Comparison of ENCODE assay signal across 9 cellular contexts in genomic region chr3:134487406-134487805, GRCh38. TPM values are rescaled to one million over a fixed set of nuclear protein-coding genes. Genes with fewer than 3 reads are reported as not detected.
DNase-seq lines count a peak whose midpoint lies in the region; ATAC-seq, FAIRE-seq and TF ChIP-seq lines count a peak whose summit lies in the region.
"Had no signal": no experiment of that assay in that cellular context is flagged by ENCODE, and none has a peak within 500 bp of the region (broad histone marks: within the 10 kb centered on the region; RNA-seq: fewer than 3 reads in every experiment).

No MANE protein-coding gene starts in this region.

- ATAC-seq in GM23338 (no peak), GM21367 (IDR thresholded peaks at IDR 0.05; ENCODE audit: unreplicated experiment) (no peak), aorta (ENCODE audit: low FRiP score) (no peak), HG03342 (IDR thresholded peaks at IDR 0.05; ENCODE audit: unreplicated experiment) (no peak)
- ATAC-seq: left colon had no signal

- CTCF ChIA-PET in CD8-positive, alpha-beta memory T cell (lab: Charles Lee) = interaction anchor here (0.9 to 2.1 kb wide), 3 partner anchors 10 to 193 kb away, joined by 3 to 8 read pairs (median 4); no protein-coding TSS in a partner anchor

- peak overlapping the region; percentile 89 to 100 (median 97) for H3K4me3 Mint-ChIP-seq in CD8-positive, alpha-beta memory T cell
- H3K4me3 Mint-ChIP-seq in GM23338 = peak overlapping the region; percentile 91
- peak overlapping the region; percentile 100 for H3K4me3 Mint-ChIP-seq in T-helper 1 cell treated with Interleukin-12 subunit alpha and Interleukin-12 subunit beta and Interleukin-4 antibody, amounts not matched to agents 30 μg/mL and 1 μg/mL, for 36 hours

- H3K4me3 ChIP-seq in CD8-positive, alpha-beta memory T cell (ENCODE audit: low read length) = peak overlapping the region; percentile 99
- H3K4me3 ChIP-seq in GM23338 (peak overlapping the region; percentile 82), keratinocyte (ENCODE audit: control insufficient read depth in 2 of 3, extremely low read depth in 1 of 3, insufficient read depth in 2 of 3, low read depth in 1 of 3, low read length in 3 of 3) (peak overlapping the region; percentile 62 to 82 (median 77)), aorta (ENCODE audit: low read length in 2 of 2) (peak overlapping the region in 1 of 2 donors; percentile 72)

- no peaks in the 10 kb centered on the region for H3K9me3 Mint-ChIP-seq in CD8-positive, alpha-beta memory T cell
- H3K9me3 Mint-ChIP-seq in GM23338 = no peaks in the 10 kb centered on the region
- no peaks in the 10 kb centered on the region for H3K9me3 Mint-ChIP-seq in T-helper 1 cell treated with Interleukin-12 subunit alpha and Interleukin-12 subunit beta and Interleukin-4 antibody, amounts not matched to agents 30 μg/mL and 1 μg/mL, for 36 hours

- no peaks in the 10 kb centered on the region for H3K9me3 ChIP-seq in CD8-positive, alpha-beta memory T cell (ENCODE audit: low read length)
- H3K9me3 ChIP-seq in keratinocyte (ENCODE audit: control insufficient read depth, low read depth, low read length) = no peaks in the 10 kb centered on the region
- no peaks in the 10 kb centered on the region for H3K9me3 ChIP-seq in aorta (ENCODE audit: control insufficient read depth, low read length)

- H3K36me3 Mint-ChIP-seq in CD8-positive, alpha-beta memory T cell = peaks cover 2 to 27% (median 5%) of the 10 kb centered on the region in 3 donors
- H3K36me3 Mint-ChIP-seq in GM23338 (ENCODE audit: low read depth) = peaks cover 13% of the 10 kb centered on the region
- peaks cover 7% of the 10 kb centered on the region for H3K36me3 Mint-ChIP-seq in T-helper 1 cell treated with Interleukin-12 subunit alpha and Interleukin-12 subunit beta and Interleukin-4 antibody, amounts not matched to agents 30 μg/mL and 1 μg/mL, for 36 hours (ENCODE audit: low read depth)

- no peaks in the 10 kb centered on the region for H3K9me1 ChIP-seq in keratinocyte (ENCODE audit: control insufficient read depth, extremely low read depth, insufficient read depth, low read length)

- H3K9me2 ChIP-seq in GM23338 (ENCODE audit: insufficient read depth) = no peaks in the 10 kb centered on the region

- TF ChIP-seq CTCF in GM23338 (conservative IDR thresholded peaks at IDR 0.05; ENCODE audit: low read depth in 2 of 2) = no peak
- no peak for TF ChIP-seq CTCF in keratinocyte (optimal IDR thresholded peaks at IDR 0.05 in 1 of 3, IDR thresholded peaks at IDR 0.05 in 1 of 3, conservative IDR thresholded peaks at IDR 0.05 in 1 of 3; ENCODE audit: extremely low read depth in 1 of 3, insufficient read depth in 2 of 3, low read length in 3 of 3)

- peaks cover 33% of the 10 kb centered on the region for H3K4me1 ChIP-seq in CD8-positive, alpha-beta memory T cell (ENCODE audit: insufficient read depth, low read length)
- H3K4me1 ChIP-seq in GM23338 (ENCODE audit: insufficient read depth) = peaks cover 14% of the 10 kb centered on the region
- H3K4me1 ChIP-seq in keratinocyte (ENCODE audit: control insufficient read depth, extremely low read depth, insufficient read depth, low read length) = peaks cover 34% of the 10 kb centered on the region
- H3K4me1 ChIP-seq in aorta (ENCODE audit: control insufficient read depth in 1 of 2, insufficient read depth in 2 of 2, low read length in 2 of 2) = peaks cover 0 to under 1% of the 10 kb centered on the region in 2 donors

- H2AFZ ChIP-seq in GM23338 (no peak overlapping the region), keratinocyte (ENCODE audit: control insufficient read depth, low read length) (peak overlapping the region; percentile 8)

- H3K36me3 ChIP-seq in CD8-positive, alpha-beta memory T cell (ENCODE audit: insufficient read depth, low read length) = peaks cover 4% of the 10 kb centered on the region
- H3K36me3 ChIP-seq in GM23338 (ENCODE audit: insufficient read depth) (peaks cover 5% of the 10 kb centered on the region; the same call in 1 of the 2 replicates), keratinocyte (ENCODE audit: control insufficient read depth in 2 of 2, extremely low read depth in 1 of 2, insufficient read depth in 2 of 2, low read length in 2 of 2) (no peaks in the 10 kb centered on the region), aorta (ENCODE audit: control insufficient read depth in 1 of 2, insufficient read depth in 2 of 2, low read length in 1 of 2) (no peaks in the 10 kb centered on the region)

- POLR2A ChIA-PET in CD8-positive, alpha-beta memory T cell (lab: Charles Lee) = no interaction called here

- no peak for DNase-seq in CD8-positive, alpha-beta memory T cell
- DNase-seq in GM23338 (ENCODE audit: low spot score) (no peak), keratinocyte (ENCODE audit: low read depth, low spot score) (no peak), aorta (no peak), posterior cingulate gyrus (no peak)

- peak overlapping the region; percentile 88 for H3K27ac ChIP-seq in CD8-positive, alpha-beta memory T cell (ENCODE audit: low read depth, low read length)
- no peak overlapping the region for H3K27ac ChIP-seq in GM23338 (ENCODE audit: low read depth)
- no peak overlapping the region for H3K27ac ChIP-seq in keratinocyte (ENCODE audit: control insufficient read depth, insufficient read depth, low read length)
- no peak overlapping the region for H3K27ac ChIP-seq in aorta (ENCODE audit: low read depth in 1 of 2, low read length in 2 of 2)

- peaks cover 42 to 61% (median 49%) of the 10 kb centered on the region in 3 donors for H3K4me1 Mint-ChIP-seq in CD8-positive, alpha-beta memory T cell
- H3K4me1 Mint-ChIP-seq in GM23338 = peaks cover 22% of the 10 kb centered on the region
- peaks cover 27% of the 10 kb centered on the region for H3K4me1 Mint-ChIP-seq in T-helper 1 cell treated with Interleukin-12 subunit alpha and Interleukin-12 subunit beta and Interleukin-4 antibody, amounts not matched to agents 30 μg/mL and 1 μg/mL, for 36 hours (ENCODE audit: low read depth)

- dilution Hi-C loops in keratinocyte (cut with MboI; ENCODE audit: extremely low pct_ligation_motif_present, low sequenced_read_pairs) = no loop called here

- H4K20me1 ChIP-seq in GM23338 (replicated peaks; ENCODE audit: insufficient read depth) (peaks cover 4% of the 10 kb centered on the region; the same call in 1 of the 2 replicates), keratinocyte (ENCODE audit: control insufficient read depth, extremely low read depth, insufficient read depth, low read length) (no peaks in the 10 kb centered on the region)

- H3K79me2 ChIP-seq in GM23338 (replicated peaks; ENCODE audit: insufficient read depth) (peaks cover 58% of the 10 kb centered on the region), keratinocyte (ENCODE audit: control insufficient read depth, insufficient read depth, low read length) (peaks cover 34% of the 10 kb centered on the region)

- no peaks in the 10 kb centered on the region for H3K27me3 ChIP-seq in CD8-positive, alpha-beta memory T cell (ENCODE audit: insufficient read depth, low read length, poor library complexity, severe bottlenecking)
- H3K27me3 ChIP-seq in GM23338 (ENCODE audit: insufficient read depth) (no peaks in the 10 kb centered on the region), keratinocyte (ENCODE audit: control insufficient read depth, extremely low read depth, insufficient read depth, low read length) (no peaks in the 10 kb centered on the region), aorta (ENCODE audit: control insufficient read depth in 1 of 2, insufficient read depth in 2 of 2, low read length in 1 of 2) (no peaks in the 10 kb centered on the region)

- WGBS in aorta, 2 donors = 38 to 54% methylated on average over 5 of the region's 5 CpGs

- H3K27me3 Mint-ChIP-seq in CD8-positive, alpha-beta memory T cell = peaks cover 0 to 2% of the 10 kb centered on the region in 2 donors
- peaks cover 9% of the 10 kb centered on the region for H3K27me3 Mint-ChIP-seq in GM23338 (ENCODE audit: insufficient read depth, low read depth, poor library complexity)
- no peaks in the 10 kb centered on the region for H3K27me3 Mint-ChIP-seq in T-helper 1 cell treated with Interleukin-12 subunit alpha and Interleukin-12 subunit beta and Interleukin-4 antibody, amounts not matched to agents 30 μg/mL and 1 μg/mL, for 36 hours (ENCODE audit: low read depth)

- intact Hi-C loops in aorta (cut with DNase I) = no loop called here
- intact Hi-C loops in posterior cingulate gyrus (cut with DNase I) = no loop called here

- H3F3A ChIP-seq in GM23338 (replicated peaks; ENCODE audit: low read depth) = 0 out of 2 replicates have a peak, but pooled peaks cover 3% of the 10 kb centered on the region

- no peak for FAIRE-seq in keratinocyte (lab: Jason Lieb, UNC)

- H3K9ac ChIP-seq in keratinocyte (ENCODE audit: control insufficient read depth, extremely low read depth, insufficient read depth, low read length) = peak overlapping the region; percentile 94

- H3K27ac Mint-ChIP-seq in CD8-positive, alpha-beta memory T cell = peak overlapping the region in 7 of 8 donors; percentile 40 to 99 (median 84)
- H3K27ac Mint-ChIP-seq in GM23338 = no peak overlapping the region
- peak overlapping the region; percentile 100 for H3K27ac Mint-ChIP-seq in T-helper 1 cell treated with Interleukin-12 subunit alpha and Interleukin-12 subunit beta and Interleukin-4 antibody, amounts not matched to agents 30 μg/mL and 1 μg/mL, for 36 hours

- peak overlapping the region; percentile 91 for H3K4me2 ChIP-seq in GM23338
- H3K4me2 ChIP-seq in keratinocyte (ENCODE audit: control insufficient read depth, extremely low read depth, insufficient read depth, low read depth, low read length) = peak overlapping the region; percentile 90

RNA-seq across cellular contexts. Expression of gene CEP63, which starts 1.5 kb away (rescaled TPM):
- total RNA-seq in CD8-positive, alpha-beta memory T cell = 10 to 100 TPM; 21.1 to 21.3 TPM
- 19.3 TPM for polyA plus RNA-seq in CD8-positive, alpha-beta memory T cell
- total RNA-seq in GM23338 (2014; rRNA removed; shearing (Covaris generic)) = 15.1 and 17.2 TPM in 2 replicates
- polyA plus RNA-seq in GM23338 (2016; fragmentation: Nextera tagmentation; extraction: Ambion mirVana) (34.6 and 53.9 TPM in 2 replicates), keratinocyte (5.4 to 10.1 TPM (median 8.7 TPM) in 3 replicates), aorta (10 to 100 TPM; 29.7 to 32.7 TPM)
- 48.3 TPM for polyA plus RNA-seq in keratinocyte (2011; ENCODE audit: low read depth)
- polyA plus RNA-seq in keratinocyte (2011; cell fraction: cytosol; rRNA removed) = 7.4 and 10.4 TPM in 2 replicates
- 4.9 and 9.6 TPM in 2 replicates for polyA plus RNA-seq in keratinocyte (2011; cell fraction: nucleus; rRNA removed)
- 13.7 and 16.3 TPM in 2 replicates for polyA plus RNA-seq in keratinocyte (2012; ENCODE audit: low replicate concordance)
- polyA minus RNA-seq in keratinocyte = 1.2 to 3.8 TPM (median 2.5 TPM) in 3 replicates
- 3.5 TPM for polyA minus RNA-seq in keratinocyte (2011; cell fraction: cytosol; rRNA and poly(A)+ RNA removed)
- polyA minus RNA-seq in keratinocyte (2011; cell fraction: nucleus; rRNA and poly(A)+ RNA removed) = 7.0 and 8.8 TPM in 2 replicates
- total RNA-seq in aorta = 10 to 100 TPM; 28.0 to 29.7 TPM

RNA-seq across cellular contexts. Expression of gene ANAPC13, which starts 1.6 kb away (rescaled TPM):
- 10 to 100 TPM; 41.0 to 42.0 TPM for total RNA-seq in CD8-positive, alpha-beta memory T cell
- polyA plus RNA-seq in CD8-positive, alpha-beta memory T cell = 84.6 TPM
- total RNA-seq in GM23338 (2014; rRNA removed; shearing (Covaris generic)) = 44.4 and 50.9 TPM in 2 replicates
- polyA plus RNA-seq in GM23338 (2016; fragmentation: Nextera tagmentation; extraction: Ambion mirVana) (61.1 and 76.8 TPM in 2 replicates), keratinocyte (34.8 to 63.4 TPM (median 45.6 TPM) in 3 replicates), aorta (10 to 100 TPM; 52.0 to 86.1 TPM)
- 55.2 TPM for polyA plus RNA-seq in keratinocyte (2011; ENCODE audit: low read depth)
- polyA plus RNA-seq in keratinocyte (2011; cell fraction: cytosol; rRNA removed) = 55.7 and 114 TPM in 2 replicates
- 18.0 and 28.3 TPM in 2 replicates for polyA plus RNA-seq in keratinocyte (2011; cell fraction: nucleus; rRNA removed)
- polyA plus RNA-seq in keratinocyte (2012; ENCODE audit: low replicate concordance) = 37.3 and 53.0 TPM in 2 replicates
- 3.5 to 30.4 TPM (median 13.0 TPM) in 3 replicates for polyA minus RNA-seq in keratinocyte
- polyA minus RNA-seq in keratinocyte (2011; cell fraction: cytosol; rRNA and poly(A)+ RNA removed) = 12.9 TPM
- polyA minus RNA-seq in keratinocyte (2011; cell fraction: nucleus; rRNA and poly(A)+ RNA removed) = 3.3 and 5.8 TPM in 2 replicates
- 10 to 100 TPM; 38.7 to 40.5 TPM for total RNA-seq in aorta
